In genomic region chr20:32522525-32522774, GRCh38 we compare ENCODE assay signal across 10 cellular contexts.
DNase-seq lines count a peak whose midpoint lies in the region; ATAC-seq and TF ChIP-seq lines count a peak whose summit lies in the region.
"Had no signal": no experiment of that assay in that cellular context is flagged by ENCODE, and none has a peak within 500 bp of the region (broad histone marks: within the 10 kb centered on the region; RNA-seq: fewer than 3 reads in every experiment).

No MANE protein-coding gene starts in this region.

- TF ChIP-seq POLR2A in esophagus squamous epithelium (IDR thresholded peaks at IDR 0.05) (no peak), erythroblast (IDR thresholded peaks at IDR 0.05; ENCODE audit: low read length) (no peak)

- H3K27me3 ChIP-seq in BLaER1 (no peaks in the 10 kb centered on the region), RWPE2 (ENCODE audit: insufficient read depth, poor library complexity, severe bottlenecking) (no peaks in the 10 kb centered on the region), esophagus squamous epithelium (peaks cover 0 to 30% (median 0%) of the 10 kb centered on the region in 4 donors)
- no peaks in the 10 kb centered on the region for H3K27me3 ChIP-seq in CD8-positive, alpha-beta T cell (ENCODE audit: insufficient read depth, low read length)
- H3K27me3 ChIP-seq: thyroid gland had no signal

- H3K4me1 ChIP-seq in BLaER1 (peaks cover 100% of the 10 kb centered on the region), RWPE2 (ENCODE audit: insufficient read depth, poor library complexity, severe bottlenecking) (no peaks in the 10 kb centered on the region), esophagus squamous epithelium (peaks cover 3 to 49% (median 9%) of the 10 kb centered on the region in 3 donors)
- peaks cover 66% of the 10 kb centered on the region for H3K4me1 ChIP-seq in CD8-positive, alpha-beta T cell (ENCODE audit: insufficient read depth, low read length)

- H3K36me3 ChIP-seq in BLaER1 (peaks cover 44% of the 10 kb centered on the region), RWPE2 (ENCODE audit: low read depth) (no peaks in the 10 kb centered on the region), esophagus squamous epithelium (no peaks in the 10 kb centered on the region)
- H3K36me3 ChIP-seq in CD8-positive, alpha-beta T cell (ENCODE audit: insufficient read depth, low read length), result peaks cover 27% of the 10 kb centered on the region
- H3K36me3 ChIP-seq: thyroid gland had no signal

- peaks cover 54% of the 10 kb centered on the region for H3K36me3 Mint-ChIP-seq in CD8-positive, alpha-beta T cell
- H3K36me3 Mint-ChIP-seq in glutamatergic neuron (ENCODE audit: unreplicated experiment), result no peaks in the 10 kb centered on the region

- ATAC-seq in CD8-positive, alpha-beta T cell, result no peak
- ATAC-seq in RWPE2 (ENCODE audit: low read depth) (peak; percentile 22; the same call in 2 of the 3 replicates), GM18867 (IDR thresholded peaks at IDR 0.05; ENCODE audit: unreplicated experiment) (no peak)

- TF ChIP-seq CTCF in CD8-positive, alpha-beta T cell (IDR thresholded peaks at IDR 0.05), result no peak
- TF ChIP-seq CTCF in RWPE2 (IDR thresholded peaks at IDR 0.05; ENCODE audit: poor library complexity, severe bottlenecking) (no peak), glutamatergic neuron (IDR thresholded peaks at IDR 0.05; ENCODE audit: partially characterized antibody, unreplicated experiment) (no peak), esophagus squamous epithelium (IDR thresholded peaks at IDR 0.05) (no peak)

- intact Hi-C loops in CD8-positive, alpha-beta T cell (cut with DNase I, micrococcal nuclease), result loop anchor here (1.0 to 10.0 kb wide), 4 partner anchors 18 to 255 kb away; no protein-coding TSS in a partner anchor
- intact Hi-C loops in esophagus squamous epithelium (cut with DNase I) (loop anchor here (5.0 kb wide), 1 partner anchor 130 kb away; no protein-coding TSS in a partner anchor), head of caudate nucleus (cut with DNase I) (no loop called here)

- peak overlapping the region; percentile 54 for H3K4me3 Mint-ChIP-seq in CD8-positive, alpha-beta T cell
- H3K4me3 Mint-ChIP-seq in glutamatergic neuron (ENCODE audit: unreplicated experiment), result peak overlapping the region; percentile 71

- H3K27me3 Mint-ChIP-seq in CD8-positive, alpha-beta T cell (ENCODE audit: low read depth), result no peaks in the 10 kb centered on the region
- H3K27me3 Mint-ChIP-seq in glutamatergic neuron (ENCODE audit: unreplicated experiment), result peaks cover 32% of the 10 kb centered on the region

- no peaks in the 10 kb centered on the region for H3K9me3 ChIP-seq in BLaER1
- H3K9me3 ChIP-seq in CD8-positive, alpha-beta T cell (ENCODE audit: low read length), result no peaks in the 10 kb centered on the region
- H3K9me3 ChIP-seq in RWPE2 (ENCODE audit: severe bottlenecking), result no peaks in the 10 kb centered on the region
- no peaks in the 10 kb centered on the region for H3K9me3 ChIP-seq in esophagus squamous epithelium
- H3K9me3 ChIP-seq: thyroid gland had no signal

- no peak for DNase-seq in CD8-positive, alpha-beta T cell
- DNase-seq in RWPE2 (ENCODE audit: low spot score), result no peak
- DNase-seq in glutamatergic neuron, result peak; percentile 66
- no peak for DNase-seq in esophagus squamous epithelium (lab: John Stamatoyannopoulos, UW)
- no peak for DNase-seq in head of caudate nucleus
- DNase-seq in erythroblast (lab: John Stamatoyannopoulos, UW), result no peak
- DNase-seq: thyroid gland had no signal

- no peaks in the 10 kb centered on the region for H3K9me3 Mint-ChIP-seq in CD8-positive, alpha-beta T cell
- peaks cover 29% of the 10 kb centered on the region for H3K9me3 Mint-ChIP-seq in glutamatergic neuron (ENCODE audit: unreplicated experiment)
- H3K9me3 Mint-ChIP-seq: activated T-helper 2 cell treated with anti-CD3 and anti-CD28 coated beads, Interferon-gamma antibody, Interleukin-2, Interleukin-4, amounts not matched to agents 10 μg/mL and 5 μg/mL and 100 μg/mL, durations not matched to agents 14 hours and 24 hours and 36 hours had no signal

- H3K9ac ChIP-seq in BLaER1, result peak overlapping the region; percentile 4; the same call in 1 of the 2 replicates

- peaks cover 48% of the 10 kb centered on the region for H4K20me1 ChIP-seq in BLaER1

- H3K4me3 ChIP-seq in BLaER1 (no peak overlapping the region), RWPE2 (ENCODE audit: severe bottlenecking) (no peak overlapping the region), esophagus squamous epithelium (no peak overlapping the region)
- H3K4me3 ChIP-seq in CD8-positive, alpha-beta T cell (ENCODE audit: low read depth, low read length), result no peak overlapping the region
- H3K4me3 ChIP-seq: thyroid gland had no signal

- POLR2A ChIA-PET in CD8-positive, alpha-beta T cell (lab: Charles Lee), result interaction anchor here (0.9 to 11.9 kb wide), 7 partner anchors 9 to 130 kb away, joined by 3 to 187 read pairs (median 4); no protein-coding TSS in a partner anchor

- CTCF ChIA-PET in CD8-positive, alpha-beta T cell (lab: Charles Lee), result interaction anchor here (0.5 to 17.1 kb wide), 26 partner anchors 13 to 413 kb away, joined by 3 to 337 read pairs (median 4); partner anchors contain the start of genes NOL4L and TM9SF4

- H3K27ac Mint-ChIP-seq in CD8-positive, alpha-beta T cell, result peak overlapping the region; percentile 92
- peak overlapping the region; percentile 83 for H3K27ac Mint-ChIP-seq in glutamatergic neuron (ENCODE audit: unreplicated experiment)
- H3K27ac Mint-ChIP-seq: activated T-helper 2 cell treated with anti-CD3 and anti-CD28 coated beads, Interferon-gamma antibody, Interleukin-2, Interleukin-4, amounts not matched to agents 10 μg/mL and 5 μg/mL and 100 μg/mL, durations not matched to agents 14 hours and 24 hours and 36 hours had no signal

- WGBS in esophagus squamous epithelium, 2 donors, result 50% methylated on average over 1 of the region's 2 CpGs; no CpG with 5 or more reads in 1 of the 2 donors

- peak overlapping the region; percentile 66; the same call in 1 of the 2 replicates for H3K27ac ChIP-seq in BLaER1
- H3K27ac ChIP-seq in CD8-positive, alpha-beta T cell (ENCODE audit: low read depth, low read length), result no peak overlapping the region
- H3K27ac ChIP-seq in RWPE2 (ENCODE audit: poor library complexity, severe bottlenecking), result no peak overlapping the region
- no peak overlapping the region for H3K27ac ChIP-seq in esophagus squamous epithelium
- H3K27ac ChIP-seq: thyroid gland had no signal

- H3K4me2 ChIP-seq in BLaER1, result peak overlapping the region; percentile 96

- H3K4me1 Mint-ChIP-seq in CD8-positive, alpha-beta T cell (ENCODE audit: low read depth), result peaks cover 70% of the 10 kb centered on the region
- H3K4me1 Mint-ChIP-seq in glutamatergic neuron (ENCODE audit: low read depth, unreplicated experiment), result peaks cover 62% of the 10 kb centered on the region
